ENCODE assay signal across 8 cellular contexts in genomic region chr19:19732579-19733501, GRCh38. TPM values are rescaled to one million over a fixed set of nuclear protein-coding genes. Genes with fewer than 3 reads are reported as not detected.
DNase-seq lines count a peak whose midpoint lies in the region; ATAC-seq and TF ChIP-seq lines count a peak whose summit lies in the region.

Gene ZNF14, minus strand, starts transcription at chr19:19733112. Its CDS starts 154 bp downstream, at chr19:19732958.

- H3K4me2 ChIP-seq in trophoblast cell (ENCODE audit: low read length) = peak within 1 kb of the TSS; percentile 70

- no peaks in the 10 kb centered on the region for H3K27me3 ChIP-seq in adipocyte (replicated peaks; ENCODE audit: control insufficient read depth, insufficient read depth, low read length)
- H3K27me3 ChIP-seq in heart left ventricle = no peaks in the 10 kb centered on the region
- no peaks in the 10 kb centered on the region for H3K27me3 ChIP-seq in trophoblast cell (ENCODE audit: insufficient read depth, low read length)
- no peaks in the 10 kb centered on the region for H3K27me3 ChIP-seq in transverse colon

- H2BK120ac ChIP-seq in trophoblast cell (ENCODE audit: insufficient read depth, low read length, poor library complexity) = no peak within 1 kb of the TSS

- H3K4me1 ChIP-seq in adipocyte (ENCODE audit: control insufficient read depth, insufficient read depth, low read length) = peaks cover 4% of the 10 kb centered on the region
- peaks cover 0 to 13% (median 8%) of the 10 kb centered on the region in 12 donors for H3K4me1 ChIP-seq in heart left ventricle
- H3K4me1 ChIP-seq in trophoblast cell (ENCODE audit: control insufficient read depth in 1 of 2, insufficient read depth in 2 of 2, low read length in 2 of 2) = peaks cover 0 to 4% of the 10 kb centered on the region in 2 experiments
- H3K4me1 ChIP-seq in transverse colon = peaks cover 0 to 13% (median 4%) of the 10 kb centered on the region in 4 donors

- H2BK5ac ChIP-seq in trophoblast cell (ENCODE audit: low read depth, low read length, poor library complexity) = peak within 1 kb of the TSS; percentile 42

- peak within 1 kb of the TSS; percentile 70 for H3K4ac ChIP-seq in trophoblast cell (ENCODE audit: low read depth, low read length)

- DNase-seq in NCI-H1092 treated with DMSO at 0.1 percent for 48 hours (lab: John Stamatoyannopoulos, UW) (peak; percentile 83), SW 1271 (lab: John Stamatoyannopoulos, UW) (peak; percentile 68 to 90), adipocyte (ENCODE audit: low read depth) (peak; percentile 97), heart left ventricle (peak; percentile 93 to 96 (median 95)), trophoblast cell (peak; percentile 97 to 98), transverse colon (peak; percentile 95)

- H3K79me1 ChIP-seq in trophoblast cell (ENCODE audit: low read length) = peaks cover 3% of the 10 kb centered on the region

- H3K14ac ChIP-seq in trophoblast cell (ENCODE audit: low read length) = peak within 1 kb of the TSS; percentile 12

- H2BK12ac ChIP-seq in trophoblast cell (ENCODE audit: low read length) = no peak within 1 kb of the TSS

- no peak within 1 kb of the TSS for H3K23ac ChIP-seq in trophoblast cell (ENCODE audit: low read length)

- in situ Hi-C loops in transverse colon (cut with MboI; ENCODE audit: low pct_ligation_motif_present in 1 of 4, low pct_unique_long_range_greater_than_20kb in 1 of 4, low sequenced_read_pairs in 3 of 4) = no loop called here

- peak; percentile 70 for TF ChIP-seq POLR2A in GM10847 (IDR thresholded peaks at IDR 0.05; ENCODE audit: extremely low read depth, insufficient read length)
- peak in 1 of 2 donors; percentile 85 for TF ChIP-seq POLR2A in heart left ventricle (IDR thresholded peaks at IDR 0.05)
- peak; percentile 70 for TF ChIP-seq POLR2A in transverse colon (IDR thresholded peaks at IDR 0.05)

- TF ChIP-seq CTCF in heart left ventricle (IDR thresholded peaks at IDR 0.05) = peak in 7 of 12 donors; percentile 5 to 40 (median 17)
- peak in 3 of 5 experiments; percentile 12 to 24 (median 13) for TF ChIP-seq CTCF in transverse colon (IDR thresholded peaks at IDR 0.05)

- peak within 1 kb of the TSS; percentile 93 for H3K4me3 ChIP-seq in adipocyte (ENCODE audit: low read length)
- peak within 1 kb of the TSS; percentile 63 to 96 (median 84) for H3K4me3 ChIP-seq in heart left ventricle
- H3K4me3 ChIP-seq in trophoblast cell (ENCODE audit: low read depth, low read length) = peak within 1 kb of the TSS; percentile 92
- H3K4me3 ChIP-seq in transverse colon = peak within 1 kb of the TSS; percentile 60 to 97 (median 80)

- intact Hi-C loops in heart left ventricle (cut with DNase I) = loop anchor here in 2 of 10 donors (1.0 to 5.0 kb wide), 4 partner anchors 44 to 88 kb away; partner anchors contain the start of genes ZNF101 (in 1 of the 2) and ZNF506 (in 1 of the 2)
- intact Hi-C loops in transverse colon (cut with DNase I; ENCODE audit: low total_unique reads) = no loop called here

- peak within 1 kb of the TSS; percentile 55 for H4K8ac ChIP-seq in trophoblast cell (ENCODE audit: low read depth, low read length)

- H3K9ac ChIP-seq in adipocyte (ENCODE audit: low read length) (peak within 1 kb of the TSS; percentile 89), trophoblast cell (ENCODE audit: low read length) (peak within 1 kb of the TSS; percentile 86)

- no peak for TF ChIP-seq EP300 in transverse colon (IDR thresholded peaks at IDR 0.05; ENCODE audit: low read depth)

- peak within 1 kb of the TSS; percentile 62 for H2AFZ ChIP-seq in trophoblast cell (ENCODE audit: insufficient read depth, low read length, poor library complexity)

- 0 to 1% (median 0%) methylated on average over 32 to 61 of the region's 61 CpGs for WGBS in heart left ventricle, 4 donors
- no CpG with 5 or more reads among the region's 61 CpGs for WGBS in trophoblast cell (ENCODE audit: extremely low coverage, insufficient coverage, insufficient read length)
- WGBS in transverse colon (ENCODE audit: low coverage in 1 of 2), 2 donors = 1 to 5% methylated on average over 3 to 61 of the region's 61 CpGs

- peaks cover 7% of the 10 kb centered on the region for H3K79me2 ChIP-seq in trophoblast cell (ENCODE audit: control insufficient read depth, insufficient read depth, low read length, poor library complexity)

- peak; percentile 97 for ATAC-seq in HG02588 (IDR thresholded peaks at IDR 0.05; ENCODE audit: unreplicated experiment)
- peak; percentile 100 for ATAC-seq in heart left ventricle

- H3K36me3 ChIP-seq in adipocyte (ENCODE audit: control insufficient read depth, insufficient read depth, low read length, severe bottlenecking) = peaks cover under 1% of the 10 kb centered on the region
- H3K36me3 ChIP-seq in heart left ventricle = peaks cover 0 to 32% (median 6%) of the 10 kb centered on the region in 9 donors
- peaks cover 4 to 11% of the 10 kb centered on the region in 2 experiments for H3K36me3 ChIP-seq in trophoblast cell (ENCODE audit: control insufficient read depth in 1 of 2, insufficient read depth in 2 of 2, low read length in 2 of 2)
- peaks cover 0 to 20% (median 10%) of the 10 kb centered on the region in 4 donors for H3K36me3 ChIP-seq in transverse colon

- H4K12ac ChIP-seq in trophoblast cell (ENCODE audit: low read depth, low read length) = peak within 1 kb of the TSS; percentile 43

- H3K27ac ChIP-seq in heart left ventricle = peak within 1 kb of the TSS in 11 of 12 donors; percentile 58 to 83 (median 76)
- no peak within 1 kb of the TSS for H3K27ac ChIP-seq in trophoblast cell (ENCODE audit: low read depth, low read length)
- H3K27ac ChIP-seq in transverse colon = peak within 1 kb of the TSS; percentile 73 to 78 (median 74)

- peaks cover 23% of the 10 kb centered on the region for H3K9me3 ChIP-seq in adipocyte (ENCODE audit: control insufficient read depth, low read length)
- peaks cover 0 to 29% (median 6%) of the 10 kb centered on the region in 12 donors for H3K9me3 ChIP-seq in heart left ventricle
- peaks cover 1% of the 10 kb centered on the region for H3K9me3 ChIP-seq in trophoblast cell (ENCODE audit: insufficient read depth, low read depth, low read length)
- peaks cover 21 to 24% of the 10 kb centered on the region in 2 donors for H3K9me3 ChIP-seq in transverse colon

- H3K18ac ChIP-seq in trophoblast cell (ENCODE audit: low read length) = peak within 1 kb of the TSS; percentile 3

- peak within 1 kb of the TSS; percentile 6 for H4K91ac ChIP-seq in trophoblast cell (ENCODE audit: low read depth, low read length)

- H2AK5ac ChIP-seq in trophoblast cell (ENCODE audit: low read length) = no peak within 1 kb of the TSS

RNA-seq across cellular contexts. Expression of gene ZNF14, which starts in this region (rescaled TPM):
- total RNA-seq in heart left ventricle (1 to 10 TPM; 2.9 to 7.9 (median 3.6) TPM), transverse colon (10 to 100 TPM in 1 of 4 donors, 1 to 10 TPM in 2, under 1 TPM in 1; 0.37 to 10.0 (median 4.6) TPM)
- 1 to 10 TPM; 2.3 to 3.1 TPM for polyA plus RNA-seq in heart left ventricle
- 2.6 and 2.9 TPM in 2 replicates for polyA plus RNA-seq in trophoblast cell (2013)
